In genomic region chr7:1641661-1642260, GRCh38 we compare ENCODE assay signal across 22 cellular contexts. TPM values are rescaled to one million over a fixed set of nuclear protein-coding genes. Genes with fewer than 3 reads are reported as not detected.
A peak's percentile ranks its signal among the peaks of the same experiment; 100 is the strongest.
DNase-seq lines count a peak whose midpoint lies in the region; ATAC-seq, FAIRE-seq and TF ChIP-seq lines count a peak whose summit lies in the region.
"Had no signal": no experiment of that assay in that cellular context is flagged by ENCODE, and none has a peak within 500 bp of the region (broad histone marks: within the 10 kb centered on the region; RNA-seq: fewer than 3 reads in every experiment).

No MANE protein-coding gene starts in this region.

- H3K9me3 ChIP-seq in H1 (ENCODE audit: insufficient read depth in 2 of 2, low read depth in 1 of 2, low read length in 1 of 2) (peaks cover 6 to 10% of the 10 kb centered on the region in 2 experiments), osteoblast (ENCODE audit: low read depth, low read length) (peaks cover 3% of the 10 kb centered on the region), uterus (peaks cover 0 to 9% of the 10 kb centered on the region in 2 donors)

- H4K20me1 ChIP-seq in H1 (replicated peaks in 1 of 2; ENCODE audit: control insufficient read depth in 1 of 2, insufficient read depth in 2 of 2, low read length in 2 of 2), result no peaks in the 10 kb centered on the region
- H4K20me1 ChIP-seq in osteoblast (ENCODE audit: insufficient read depth, low read length), result no peaks in the 10 kb centered on the region

- H3K4ac ChIP-seq in H1 (replicated peaks; ENCODE audit: insufficient read length, low read depth, low read length), result no peak overlapping the region

- no peaks in the 10 kb centered on the region for H3K4me1 Mint-ChIP-seq in natural killer cell treated with Interleukin-12 subunit alpha and Interleukin-12 subunit beta and Interleukin-15 and Interleukin-18, amount 100 ng/mL, for 72 hours (ENCODE audit: low read depth in 2 of 2)
- H3K4me1 Mint-ChIP-seq in natural killer cell, result no peaks in the 10 kb centered on the region
- H3K4me1 Mint-ChIP-seq: GM23338 had no signal

- POLR2A ChIA-PET in H1 (lab: Charles Lee; ENCODE audit: partially characterized antibody), result no interaction called here

- H3K79me1 ChIP-seq in H1 (ENCODE audit: low read depth, low read length), result no peaks in the 10 kb centered on the region

- H3K27ac Mint-ChIP-seq in natural killer cell treated with Interleukin-12 subunit alpha and Interleukin-12 subunit beta and Interleukin-15 and Interleukin-18, amount 100 ng/mL, for 72 hours, result no peak overlapping the region
- no peak overlapping the region for H3K27ac Mint-ChIP-seq in natural killer cell
- H3K27ac Mint-ChIP-seq: CD4-positive, alpha-beta T cell; GM23338 had no signal

- H3K23me2 ChIP-seq in H1 (ENCODE audit: low read depth, low read length), result no peaks in the 10 kb centered on the region

- no peak overlapping the region for H2BK5ac ChIP-seq in H1 (ENCODE audit: low read depth, low read length)

- no peak overlapping the region for H2AK5ac ChIP-seq in H1 (ENCODE audit: low read depth, low read length)

- H3K18ac ChIP-seq in H1 (ENCODE audit: extremely low read depth, low read length), result no peak overlapping the region

- H3K4me1 ChIP-seq in H1 (replicated peaks in 1 of 4; ENCODE audit: control insufficient read depth in 3 of 4, insufficient read depth in 4 of 4, low read length in 3 of 4), result no peaks in the 10 kb centered on the region
- no peaks in the 10 kb centered on the region for H3K4me1 ChIP-seq in osteoblast (ENCODE audit: insufficient read depth, low read length)
- peaks cover 0 to 1% of the 10 kb centered on the region in 2 donors for H3K4me1 ChIP-seq in uterus

- peak; percentile 45 for DNase-seq in natural killer cell treated with Interleukin-12 subunit alpha and Interleukin-12 subunit beta and Interleukin-15 and Interleukin-18, amount 100 ng/mL, for 72 hours (ENCODE audit: low spot score)
- no peak for DNase-seq in natural killer cell
- DNase-seq in H1 (ENCODE audit: low read depth in 1 of 2, low spot score in 2 of 2), result no peak
- DNase-seq in osteoblast (ENCODE audit: insufficient read length, low spot score, missing footprints), result peak; percentile 64
- DNase-seq in left cardiac atrium, result no peak
- DNase-seq in uterus, result no peak
- no peak for DNase-seq in NCI-H146 (lab: John Stamatoyannopoulos, UW)
- DNase-seq: ACHN; CD4-positive, alpha-beta T cell; DMS53; HCEC 1CT; Karpas-422; NCI-H1105; NCI-H1436 treated with DMSO at 0.1 percent for 48 hours; NCI-H1930; NCI-H446; NCI-H524 treated with DMSO at 0.1 percent for 48 hours; NCI-H774; SK-N-SH had no signal

- H4K8ac ChIP-seq in H1 (ENCODE audit: extremely low read depth, insufficient read depth, low read length), result peak overlapping the region; percentile 68; the same call in 1 of the 2 replicates

- TF ChIP-seq CTCF in natural killer cell (IDR thresholded peaks at IDR 0.05) (no peak), H1 (IDR thresholded peaks at IDR 0.05; ENCODE audit: control extremely low read depth in 1 of 3, insufficient read depth in 1 of 3, low read depth in 1 of 3, low read length in 3 of 3) (no peak), osteoblast (IDR thresholded peaks at IDR 0.05; ENCODE audit: extremely low read depth, low read depth, low read length) (no peak), uterus (IDR thresholded peaks at IDR 0.05) (no peak)

- FAIRE-seq in H1 (lab: Jason Lieb, UNC), result no peak
- FAIRE-seq: G401.6 had no signal

- no peak overlapping the region for H2BK15ac ChIP-seq in H1 (ENCODE audit: low read length)

- no peak overlapping the region for H2BK12ac ChIP-seq in H1 (ENCODE audit: low read depth, low read length)

- ATAC-seq in natural killer cell treated with Interleukin-12 subunit alpha and Interleukin-12 subunit beta and Interleukin-15 and Interleukin-18, amount 100 ng/mL, for 72 hours, result no peak
- ATAC-seq in natural killer cell (no peak), left cardiac atrium (no peak)

- peaks cover 4% of the 10 kb centered on the region for H3K9me3 Mint-ChIP-seq in natural killer cell treated with Interleukin-12 subunit alpha and Interleukin-12 subunit beta and Interleukin-15 and Interleukin-18, amount 100 ng/mL, for 72 hours
- peaks cover 4% of the 10 kb centered on the region in 2 donors for H3K9me3 Mint-ChIP-seq in natural killer cell

- no peak overlapping the region for H3K4me3 ChIP-seq in H1 (ENCODE audit: extremely low read depth in 1 of 4, insufficient read depth in 2 of 4, low read depth in 3 of 4, low read length in 4 of 4)
- H3K4me3 ChIP-seq in osteoblast (ENCODE audit: insufficient read depth, low read length), result no peak overlapping the region
- no peak overlapping the region for H3K4me3 ChIP-seq in uterus
- H3K4me3 ChIP-seq: GM23338 had no signal

- H4K5ac ChIP-seq in H1 (ENCODE audit: insufficient read length, low read depth, low read length), result no peak overlapping the region

- no peak overlapping the region for H3K9ac ChIP-seq in H1 (replicated peaks in 1 of 4; ENCODE audit: extremely low read depth in 1 of 4, low read depth in 3 of 4, low read length in 3 of 4)
- H3K9ac ChIP-seq: SK-N-SH had no signal

- H2BK120ac ChIP-seq in H1 (replicated peaks; ENCODE audit: low read depth, low read length), result no peak overlapping the region

- intact Hi-C loops in natural killer cell (cut with micrococcal nuclease), result no loop called here
- intact Hi-C loops in left cardiac atrium (cut with DNase I), result no loop called here
- intact Hi-C loops in uterus (cut with DNase I; ENCODE audit: low total_unique reads), result no loop called here

- H3K79me2 ChIP-seq in H1 (ENCODE audit: control insufficient read depth in 1 of 2, insufficient read depth in 2 of 2, low read length in 2 of 2) (no peaks in the 10 kb centered on the region), osteoblast (ENCODE audit: insufficient read depth, low read length) (no peaks in the 10 kb centered on the region)

- H3K27ac ChIP-seq in H1 (ENCODE audit: low read depth, low read length) (no peak overlapping the region), osteoblast (ENCODE audit: low read depth, low read length) (no peak overlapping the region), uterus (no peak overlapping the region)
- H3K27ac ChIP-seq: 22Rv1 had no signal

- H3K36me3 Mint-ChIP-seq in natural killer cell treated with Interleukin-12 subunit alpha and Interleukin-12 subunit beta and Interleukin-15 and Interleukin-18, amount 100 ng/mL, for 72 hours, result peaks cover 4% of the 10 kb centered on the region
- peaks cover 6% of the 10 kb centered on the region for H3K36me3 Mint-ChIP-seq in natural killer cell

- TF ChIP-seq POLR2A in H1 (IDR thresholded peaks at IDR 0.05; ENCODE audit: control extremely low read depth in 1 of 2, low read depth in 2 of 2, low read length in 2 of 2), result no peak
- no peak for TF ChIP-seq POLR2A in uterus (IDR thresholded peaks at IDR 0.05)

- H3K4me2 ChIP-seq in H1 (ENCODE audit: insufficient read depth in 1 of 2, low read depth in 2 of 2, low read length in 2 of 2) (no peak overlapping the region), osteoblast (ENCODE audit: insufficient read depth, low read length) (no peak overlapping the region)
- H3K4me2 ChIP-seq: GM23338, SK-N-SH had no signal

- H2AFZ ChIP-seq in H1 (ENCODE audit: low read length) (no peak overlapping the region), osteoblast (ENCODE audit: low read length) (no peak overlapping the region)
- H2AFZ ChIP-seq: GM23338 had no signal

- H3K56ac ChIP-seq in H1 (replicated peaks; ENCODE audit: insufficient read length, low read depth, low read length), result no peak overlapping the region

- WGBS in H1 (ENCODE audit: extremely low coverage in 1 of 2, insufficient coverage in 1 of 2, insufficient read length in 1 of 2, insufficient replicate concordance in 2 of 2, low coverage in 1 of 2, low lambda C conversion rate in 2 of 2, missing lambda C conversion rate in 1 of 2), 2 experiments, result 80% methylated on average over 11 of the region's 16 CpGs; no CpG with 5 or more reads in 1 of the 2 experiments

- H3K27me3 ChIP-seq in H1 (replicated peaks in 1 of 4; ENCODE audit: control insufficient read depth in 3 of 4, extremely low read depth in 1 of 4, insufficient read depth in 3 of 4, low read length in 3 of 4) (no peaks in the 10 kb centered on the region), osteoblast (ENCODE audit: insufficient read depth, low read length) (peaks cover 14% of the 10 kb centered on the region), uterus (no peaks in the 10 kb centered on the region)

- CTCF ChIA-PET in H1 (lab: Charles Lee; ENCODE audit: partially characterized antibody), result interaction anchor here (1.0 to 4.7 kb wide), 7 partner anchors 8 to 448 kb away, joined by 3 to 31 read pairs (median 4); no protein-coding TSS in a partner anchor

- H3K27me3 Mint-ChIP-seq in natural killer cell treated with Interleukin-12 subunit alpha and Interleukin-12 subunit beta and Interleukin-15 and Interleukin-18, amount 100 ng/mL, for 72 hours, result peaks cover 5 to 8% of the 10 kb centered on the region in 2 donors
- H3K27me3 Mint-ChIP-seq in natural killer cell (ENCODE audit: low read depth in 2 of 2), result peaks cover 0 to 5% of the 10 kb centered on the region in 2 donors
- H3K27me3 Mint-ChIP-seq: CD4-positive, alpha-beta T cell had no signal

- TF ChIP-seq RAD21 in H1 (IDR thresholded peaks at IDR 0.05 in 1 of 2, conservative IDR thresholded peaks at IDR 0.05 in 1 of 2; ENCODE audit: low read depth in 2 of 2, low read length in 2 of 2), result no peak

- no peak overlapping the region for H3K14ac ChIP-seq in H1 (ENCODE audit: insufficient read length)

- no peak overlapping the region for H3K4me3 Mint-ChIP-seq in natural killer cell treated with Interleukin-12 subunit alpha and Interleukin-12 subunit beta and Interleukin-15 and Interleukin-18, amount 100 ng/mL, for 72 hours
- H3K4me3 Mint-ChIP-seq in natural killer cell, result no peak overlapping the region
- H3K4me3 Mint-ChIP-seq: CD4-positive, alpha-beta T cell; GM23338 had no signal

- H3K23ac ChIP-seq in H1 (ENCODE audit: insufficient read length), result no peak overlapping the region

- no peak overlapping the region for H4K91ac ChIP-seq in H1 (replicated peaks; ENCODE audit: insufficient read length, low read length)

- no peak overlapping the region for H2BK20ac ChIP-seq in H1 (ENCODE audit: low read length)

- no peaks in the 10 kb centered on the region for H3K36me3 ChIP-seq in H1 (ENCODE audit: control insufficient read depth in 2 of 4, insufficient read depth in 4 of 4, low read length in 3 of 4)
- H3K36me3 ChIP-seq in osteoblast (ENCODE audit: insufficient read depth, low read length), result no peaks in the 10 kb centered on the region
- no peaks in the 10 kb centered on the region for H3K36me3 ChIP-seq in uterus

- TF ChIP-seq EP300 in H1 (IDR thresholded peaks at IDR 0.05; ENCODE audit: borderline replicate concordance in 1 of 2, low read depth in 2 of 2, low read length in 2 of 2), result no peak

RNA-seq across cellular contexts. Expression of gene ELFN1, which starts 28.3 kb away (rescaled TPM):
- under 1 TPM in 1 of 2 donors, not detected in 1; 0.11 TPM for total RNA-seq in natural killer cell treated with Interleukin-12 subunit alpha and Interleukin-12 subunit beta and Interleukin-15 and Interleukin-18, amount 100 ng/mL, for 72 hours
- total RNA-seq in natural killer cell, result under 1 TPM in 2 of 3 donors, not detected in 1; 0.30 to 0.45 TPM
- total RNA-seq in H1 (2021; fragmentation: NEBNext Ultra II Directional; extraction: Animal tissue kit (Norgen Biotek cat#: 25700)), result 2.0 and 2.1 TPM in 2 replicates
- 4.5 and 4.8 TPM in 2 replicates for polyA plus RNA-seq in H1 (2011; rRNA removed)
- 3.6 TPM for polyA plus RNA-seq in H1 (2011; cell fraction: cytosol; rRNA removed)
- 2.8 TPM for polyA plus RNA-seq in H1 (2011; cell fraction: nucleus; rRNA removed)
- polyA plus RNA-seq in H1 (2012, experiment 1 of 2), result 1.5 to 4.4 TPM (median 3.3 TPM) in 4 replicates
- polyA plus RNA-seq in H1 (2012, experiment 2 of 2), result 2.0 TPM
- polyA plus RNA-seq in H1 (2013, experiment 1 of 2), result 3.3 TPM
- 3.5 TPM for polyA plus RNA-seq in H1 (2013, experiment 2 of 2)
- 1.8 and 2.7 TPM in 2 replicates for polyA minus RNA-seq in H1 (2011; rRNA and poly(A)+ RNA removed)
- 3.5 TPM for polyA minus RNA-seq in H1 (2011; cell fraction: cytosol; rRNA and poly(A)+ RNA removed)
- polyA minus RNA-seq in H1 (2011; cell fraction: nucleus; rRNA and poly(A)+ RNA removed), result 1.5 TPM
- 12.7 and 14.1 TPM in 2 replicates for total RNA-seq in osteoblast
- total RNA-seq in left cardiac atrium, result 1 to 10 TPM; 6.0 to 9.5 TPM
- 1 to 10 TPM in 3 of 4 donors, under 1 TPM in 1; 0.51 to 6.7 (median 3.6) TPM for total RNA-seq in uterus
- total RNA-seq: CD4-positive, alpha-beta T cell had no signal

Comparison
In these comparisons a context has a peak if more than half of its experiments do, and no peak if none do; other contexts are left out.
1. DNase-seq: peak in natural killer cell treated with Interleukin-12 subunit alpha and Interleukin-12 subunit beta and Interleukin-15 and Interleukin-18, amount 100 ng/mL, for 72 hours (single experiment) and osteoblast (single experiment); none in natural killer cell (single experiment), H1 (0 of 2), left cardiac atrium (single experiment), uterus (0 of 2) and NCI-H146 (single experiment).